ENCODE assay signal across 22 cellular contexts in the genomic region with DNA sequence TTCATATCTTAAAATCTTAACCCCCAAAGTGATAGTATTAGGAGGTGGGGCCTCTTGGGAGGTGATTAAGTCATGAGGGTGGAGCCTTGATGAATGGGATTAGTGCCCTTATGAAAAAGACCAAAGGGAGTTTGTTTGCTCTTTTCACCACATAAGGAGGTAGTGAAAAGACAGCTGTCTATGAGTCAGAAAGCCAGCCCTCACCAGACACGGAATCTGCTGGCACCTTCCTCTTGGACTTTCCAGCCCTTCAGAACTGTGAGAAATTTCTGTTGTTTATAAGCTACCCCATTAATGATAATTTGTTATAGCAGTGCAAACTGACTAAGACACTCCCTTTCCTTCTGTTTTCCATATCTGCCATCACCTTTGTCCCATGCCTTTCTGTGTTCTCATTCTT. TPM values are rescaled to one million over a fixed set of nuclear protein-coding genes. Genes with fewer than 3 reads are reported as not detected.
A peak's percentile ranks its signal among the peaks of the same experiment; 100 is the strongest.
DNase-seq lines count a peak whose midpoint lies in the region; ATAC-seq and TF ChIP-seq lines count a peak whose summit lies in the region.
"Had no signal": no experiment of that assay in that cellular context is flagged by ENCODE, and none has a peak within 500 bp of the region (broad histone marks: within the 10 kb centered on the region; RNA-seq: fewer than 3 reads in every experiment).

No MANE protein-coding gene starts in this region.

- DNase-seq in HAP-1 (ENCODE audit: low spot score in 2 of 2) (peak; percentile 35 to 64), NCI-H2029 treated with DMSO at 0.1 percent for 48 hours (lab: John Stamatoyannopoulos, UW) (peak; percentile 10), mammary epithelial cell (peak; percentile 71), myocyte (ENCODE audit: low read depth) (peak; percentile 32), omental fat pad (ENCODE audit: low spot score) (no peak), COR-L47 (lab: John Stamatoyannopoulos, UW) (no peak), activated gamma-delta T cell treated with Interleukin-2 at 50 U/mL for 16 hours (no peak)
- DNase-seq: activated CD4-positive, alpha-beta T cell treated with anti-CD3 and anti-CD28 coated beads, Interleukin-2, amount 50 U/mL, for 1 hour; activated naive CD8-positive, alpha-beta T cell treated with anti-CD3 and anti-CD28 coated beads for 36 hours; activated T-cell treated with anti-CD3 and anti-CD28 coated beads, Interleukin-2, amount 50 U/mL, for 24 hours; hypothalamus; Kasumi-1; NCI-H2171 treated with DMSO at 0.1 percent for 48 hours; T1000 had no signal

- H3K4me3 ChIP-seq in HAP-1 (no peak overlapping the region), mammary epithelial cell (replicated peaks in 1 of 3; ENCODE audit: insufficient read depth in 1 of 3, low read depth in 2 of 3, low read length in 3 of 3) (no peak overlapping the region)
- H3K4me3 ChIP-seq: suprapubic skin had no signal

- no peak overlapping the region for H3K27ac ChIP-seq in mammary epithelial cell (ENCODE audit: insufficient read depth, low read depth, low read length)
- H3K27ac ChIP-seq: parathyroid adenoma, suprapubic skin had no signal

- H3K9me3 ChIP-seq in HAP-1 (no peaks in the 10 kb centered on the region), mammary epithelial cell (replicated peaks; ENCODE audit: insufficient read depth, low read length) (no peaks in the 10 kb centered on the region)
- H3K9me3 ChIP-seq: suprapubic skin had no signal

- WGBS in mammary epithelial cell (ENCODE audit: low coverage, missing lambda C conversion rate): 13% methylated on average over 1 of the region's 1 CpG

- ATAC-seq in omental fat pad (ENCODE audit: low FRiP score): no peak
- no peak for ATAC-seq in HG03159 (IDR thresholded peaks at IDR 0.05; ENCODE audit: unreplicated experiment)
- ATAC-seq: left lobe of liver had no signal

- H3K4me1 ChIP-seq in HAP-1: peaks cover 6% of the 10 kb centered on the region
- no peaks in the 10 kb centered on the region for H3K4me1 ChIP-seq in mammary epithelial cell (ENCODE audit: insufficient read depth, low read length)
- H3K4me1 ChIP-seq: parathyroid adenoma had no signal

- no peak overlapping the region for H3K9ac ChIP-seq in mammary epithelial cell (ENCODE audit: insufficient read depth, low read length)
- H3K9ac ChIP-seq: parathyroid adenoma had no signal

- no peak for TF ChIP-seq CTCF in mammary epithelial cell (conservative IDR thresholded peaks at IDR 0.05 in 1 of 2, IDR thresholded peaks at IDR 0.05 in 1 of 2; ENCODE audit: extremely low read depth in 1 of 2, insufficient read depth in 1 of 2, low read depth in 1 of 2, low read length in 2 of 2)
- TF ChIP-seq CTCF in omental fat pad (IDR thresholded peaks at IDR 0.05): no peak

- H3K27me3 ChIP-seq in HAP-1 (ENCODE audit: low read depth) (no peaks in the 10 kb centered on the region), mammary epithelial cell (ENCODE audit: insufficient read depth, low read length) (no peaks in the 10 kb centered on the region)
- H3K27me3 ChIP-seq: suprapubic skin had no signal

- intact Hi-C loops in mammary epithelial cell (cut with micrococcal nuclease): no loop called here

- no peaks in the 10 kb centered on the region for H3K36me3 ChIP-seq in HAP-1 (replicated peaks)
- no peaks in the 10 kb centered on the region for H3K36me3 ChIP-seq in mammary epithelial cell (ENCODE audit: insufficient read depth, low read length)
- H3K36me3 ChIP-seq: suprapubic skin had no signal

- BruUV-seq in mammary epithelial cell (replicated peaks; lab: Mats Ljungman, UMichigan): no TSS peak

- no peak overlapping the region for H3K4me2 ChIP-seq in mammary epithelial cell (ENCODE audit: insufficient read depth, low read depth, low read length)

- CTCF ChIA-PET in mammary epithelial cell (lab: Charles Lee; ENCODE audit: low non-redundant PET): no interaction called here

- in situ Hi-C loops in HAP-1 (cut with MboI; ENCODE audit: low sequenced_read_pairs): no loop called here
- in situ Hi-C loops in mammary epithelial cell (cut with MboI; ENCODE audit: low sequenced_read_pairs in 2 of 2): no loop called here

- dilution Hi-C loops in mammary epithelial cell (cut with HindIII; ENCODE audit: low sequenced_read_pairs): no loop called here

- H3K79me2 ChIP-seq in mammary epithelial cell (ENCODE audit: insufficient read depth, low read length): no peaks in the 10 kb centered on the region
- H3K79me2 ChIP-seq: parathyroid adenoma had no signal

- no peak overlapping the region for H2AFZ ChIP-seq in mammary epithelial cell (ENCODE audit: low read depth, low read length)
- H2AFZ ChIP-seq: parathyroid adenoma had no signal

- no peaks in the 10 kb centered on the region for H4K20me1 ChIP-seq in mammary epithelial cell (ENCODE audit: insufficient read depth, low read length)

RNA-seq across cellular contexts. Expression of a gene that starts 20.8 kb away (rescaled TPM):
- not detected for total RNA-seq in mammary epithelial cell
- not detected for polyA plus RNA-seq in mammary epithelial cell
- polyA minus RNA-seq in mammary epithelial cell: not detected
- not detected in 2 replicates for total RNA-seq in myocyte
- not detected for polyA plus RNA-seq in myocyte (2012)
- total RNA-seq in omental fat pad: not detected
- total RNA-seq: chondrocyte, endothelial cell of umbilical vein, G401, left lobe of liver, suprapubic skin had no signal
- polyA plus RNA-seq: CD14-positive monocyte, endothelial cell of umbilical vein had no signal

RNA-seq across cellular contexts. Expression of a gene that starts 25.5 kb away (rescaled TPM):
- total RNA-seq in mammary epithelial cell (under 1 TPM; 0.14 to 0.67 TPM), myocyte (0.10 and 0.16 TPM in 2 replicates), omental fat pad (1 to 10 TPM; 4.1 to 6.6 (median 5.1) TPM)
- 0.08 TPM for polyA plus RNA-seq in mammary epithelial cell
- 0.10 TPM for polyA minus RNA-seq in mammary epithelial cell
- polyA plus RNA-seq in myocyte (2012): 0.08 TPM
- total RNA-seq: G401 had no signal

Comparison
In these comparisons a context has a peak if more than half of its experiments do, and no peak if none do; other contexts are left out.
1. DNase-seq: peak in HAP-1 (2 of 2), NCI-H2029 treated with DMSO at 0.1 percent for 48 hours (single experiment), mammary epithelial cell (single experiment) and myocyte (single experiment); none in omental fat pad (single experiment), COR-L47 (single experiment) and activated gamma-delta T cell treated with Interleukin-2 at 50 U/mL for 16 hours (single experiment).